8 cellular contexts compared by ENCODE assay signal in the genomic region with DNA sequence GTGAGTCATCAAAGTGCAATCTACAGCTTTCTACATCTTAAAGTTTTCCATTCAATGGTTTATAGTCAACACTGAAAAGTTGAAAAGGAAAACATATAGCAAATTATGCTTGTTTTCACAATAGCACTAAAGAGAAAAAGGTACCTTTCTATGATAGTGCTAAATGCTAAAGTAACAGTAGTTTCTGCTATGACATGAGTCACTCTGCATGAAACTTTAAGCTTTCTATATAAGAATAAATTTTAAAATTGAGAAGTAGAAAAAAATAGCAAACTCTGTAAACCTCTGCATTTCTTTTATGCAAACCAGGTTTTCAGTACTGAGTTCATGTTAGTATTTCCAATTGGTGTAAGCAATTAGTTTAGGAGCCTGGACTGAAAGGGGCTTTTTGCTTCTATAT.
"Had no signal": no experiment of that assay in that cellular context is flagged by ENCODE, and none has a peak within 500 bp of the region (broad histone marks: within the 10 kb centered on the region; RNA-seq: fewer than 3 reads in every experiment).

No MANE protein-coding gene starts in this region.

- H3K36me3 ChIP-seq: HAP-1 had no signal

- H3K27ac ChIP-seq: GM23248 had no signal

- H3K4me1 ChIP-seq: HAP-1 had no signal

- DNase-seq: GM23248, GOT3, H7, HFFc6, KG1 had no signal

- H3K4me3 ChIP-seq: GM23248, HAP-1, K562 had no signal

- H3K9ac ChIP-seq: GM23248 had no signal

- ATAC-seq: HCT116, K562 had no signal

- H3K9me3 ChIP-seq: HAP-1 had no signal
